ENCODE assay signal across 8 cellular contexts in the genomic region with DNA sequence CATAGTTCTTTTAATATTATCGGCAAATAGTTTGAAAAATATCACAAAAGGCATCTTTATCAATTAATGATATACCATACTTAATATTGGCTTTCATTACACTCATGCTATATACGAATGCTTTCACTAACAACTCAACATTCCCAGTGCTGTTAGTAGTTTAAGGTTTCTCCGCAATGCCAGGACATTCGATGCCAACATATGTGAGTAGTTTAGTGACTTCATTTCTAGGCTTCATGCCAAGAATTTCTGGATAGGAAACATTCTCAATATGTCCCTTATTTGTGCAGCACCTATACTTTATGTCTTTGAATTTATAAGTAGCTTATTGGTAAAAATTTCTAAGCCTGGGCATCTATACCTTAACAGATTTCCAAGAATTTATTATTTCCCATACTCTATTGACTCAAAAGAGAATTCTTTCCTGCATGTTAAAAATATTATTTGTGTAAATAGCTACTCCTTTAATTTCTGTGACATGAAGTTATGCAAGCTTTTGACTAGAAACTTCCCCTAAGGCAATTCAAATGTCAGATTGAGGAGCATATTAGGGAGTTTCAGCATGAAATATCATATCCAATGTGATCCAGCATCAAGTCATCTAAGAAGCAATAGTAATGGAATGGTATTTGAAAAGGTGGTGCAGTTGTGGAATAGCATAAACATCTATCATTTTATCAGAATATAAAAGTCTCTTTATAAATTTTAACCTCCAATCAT.
DNase-seq lines count a peak whose midpoint lies in the region; ATAC-seq and TF ChIP-seq lines count a peak whose summit lies in the region.

No MANE protein-coding gene starts in this region.

- no peaks in the 10 kb centered on the region for H3K4me1 Mint-ChIP-seq in Caco-2 (ENCODE audit: low read depth, unreplicated experiment)

- BruUV-seq in mammary epithelial cell (replicated peaks; lab: Mats Ljungman, UMichigan) (no TSS peak), Caco-2 (replicated peaks; lab: Mats Ljungman, UMichigan) (no TSS peak)

- 1% methylated on average over 4 of the region's 4 CpGs for WGBS in mammary epithelial cell (ENCODE audit: low coverage, missing lambda C conversion rate)
- WGBS in heart left ventricle, 4 donors, result 16 to 44% (median 33%) methylated on average over 4 of the region's 4 CpGs

- peaks cover 11% of the 10 kb centered on the region for H3K9me3 ChIP-seq in mammary epithelial cell (replicated peaks; ENCODE audit: insufficient read depth, low read length)
- H3K9me3 ChIP-seq in Caco-2, result peaks cover 9% of the 10 kb centered on the region
- peaks cover 0 to 24% (median 7%) of the 10 kb centered on the region in 12 donors for H3K9me3 ChIP-seq in heart left ventricle

- H3K4me3 ChIP-seq in mammary epithelial cell (replicated peaks in 1 of 3; ENCODE audit: insufficient read depth in 1 of 3, low read depth in 2 of 3, low read length in 3 of 3) (no peak overlapping the region), Caco-2 (ENCODE audit: low read depth, low read length) (no peak overlapping the region), heart left ventricle (no peak overlapping the region)

- H3K27me3 ChIP-seq in mammary epithelial cell (ENCODE audit: insufficient read depth, low read length) (no peaks in the 10 kb centered on the region), Caco-2 (replicated peaks; ENCODE audit: control insufficient read depth, insufficient read depth, low read length) (no peaks in the 10 kb centered on the region), heart left ventricle (no peaks in the 10 kb centered on the region)

- POLR2A ChIA-PET in Caco-2 (lab: Charles Lee), result no interaction called here

- DNase-seq in EL, result peak; percentile 83
- DNase-seq in NCI-H2171 (lab: John Stamatoyannopoulos, UW), result peak; percentile 59
- DNase-seq in mammary epithelial cell, result peak; percentile 65
- peak; percentile 65 for DNase-seq in non-pigmented ciliary epithelial cell (ENCODE audit: low read depth)
- no peak for DNase-seq in mesenteric fat pad (ENCODE audit: low spot score)
- no peak for DNase-seq in Caco-2
- DNase-seq in heart left ventricle, result no peak

- no peak overlapping the region for H3K4me3 Mint-ChIP-seq in Caco-2 (ENCODE audit: unreplicated experiment)

- H2AFZ ChIP-seq in mammary epithelial cell (ENCODE audit: low read depth, low read length), result no peak overlapping the region

- H3K27ac ChIP-seq in mammary epithelial cell (ENCODE audit: insufficient read depth, low read depth, low read length) (no peak overlapping the region), heart left ventricle (no peak overlapping the region)

- no peaks in the 10 kb centered on the region for H3K36me3 Mint-ChIP-seq in Caco-2 (ENCODE audit: insufficient read depth, unreplicated experiment)

- intact Hi-C loops in mammary epithelial cell (cut with micrococcal nuclease) (loop anchor here (5.0 kb wide), 1 partner anchor 319 kb away; no protein-coding TSS in a partner anchor), Caco-2 (cut with micrococcal nuclease; ENCODE audit: unreplicated experiment) (no loop called here), heart left ventricle (cut with DNase I) (no loop called here)

- no peak overlapping the region for H3K27ac Mint-ChIP-seq in Caco-2 (ENCODE audit: unreplicated experiment)

- CTCF ChIA-PET in mammary epithelial cell (lab: Charles Lee; ENCODE audit: low non-redundant PET) (no interaction called here), Caco-2 (lab: Charles Lee) (no interaction called here)

- H3K27me3 Mint-ChIP-seq in Caco-2 (ENCODE audit: insufficient read depth, unreplicated experiment), result no peaks in the 10 kb centered on the region

- in situ Hi-C loops in mammary epithelial cell (cut with MboI; ENCODE audit: low sequenced_read_pairs in 2 of 2), result no loop called here

- no peak for TF ChIP-seq POLR2A in heart left ventricle (IDR thresholded peaks at IDR 0.05)

- no peaks in the 10 kb centered on the region for H4K20me1 ChIP-seq in mammary epithelial cell (ENCODE audit: insufficient read depth, low read length)

- peaks cover 7% of the 10 kb centered on the region for H3K4me1 ChIP-seq in mammary epithelial cell (ENCODE audit: insufficient read depth, low read length)
- no peaks in the 10 kb centered on the region for H3K4me1 ChIP-seq in Caco-2
- peaks cover 0 to 16% (median 0%) of the 10 kb centered on the region in 12 donors for H3K4me1 ChIP-seq in heart left ventricle

- H3K4me2 ChIP-seq in mammary epithelial cell (ENCODE audit: insufficient read depth, low read depth, low read length), result peak overlapping the region; percentile 35

- H3K9me3 Mint-ChIP-seq in Caco-2 (ENCODE audit: unreplicated experiment), result peaks cover 20% of the 10 kb centered on the region

- H3K36me3 ChIP-seq in mammary epithelial cell (ENCODE audit: insufficient read depth, low read length) (no peaks in the 10 kb centered on the region), Caco-2 (ENCODE audit: control insufficient read depth, insufficient read depth, low read length) (no peaks in the 10 kb centered on the region), heart left ventricle (no peaks in the 10 kb centered on the region)

- TF ChIP-seq CTCF in mammary epithelial cell (conservative IDR thresholded peaks at IDR 0.05 in 1 of 2, IDR thresholded peaks at IDR 0.05 in 1 of 2; ENCODE audit: extremely low read depth in 1 of 2, insufficient read depth in 1 of 2, low read depth in 1 of 2, low read length in 2 of 2), result no peak
- no peak for TF ChIP-seq CTCF in Caco-2 (IDR thresholded peaks at IDR 0.05; ENCODE audit: insufficient read depth in 1 of 2, low read depth in 1 of 2, low read length in 1 of 2, severe bottlenecking in 1 of 2, unreplicated experiment in 1 of 2)
- TF ChIP-seq CTCF in heart left ventricle (IDR thresholded peaks at IDR 0.05), result no peak

- no peaks in the 10 kb centered on the region for H3K79me2 ChIP-seq in mammary epithelial cell (ENCODE audit: insufficient read depth, low read length)

- no peak for ATAC-seq in GM19463 (IDR thresholded peaks at IDR 0.05; ENCODE audit: unreplicated experiment)
- no peak for ATAC-seq in heart left ventricle

- dilution Hi-C loops in mammary epithelial cell (cut with HindIII; ENCODE audit: low sequenced_read_pairs), result no loop called here

- H3K9ac ChIP-seq in mammary epithelial cell (ENCODE audit: insufficient read depth, low read length), result no peak overlapping the region

Comparison
In these comparisons a context has a peak if more than half of its experiments do, and no peak if none do; other contexts are left out.
1. DNase-seq: peak in EL (single experiment), NCI-H2171 (single experiment), mammary epithelial cell (single experiment) and non-pigmented ciliary epithelial cell (single experiment); none in mesenteric fat pad (single experiment), Caco-2 (0 of 2) and heart left ventricle (0 of 5).